Comparison of ENCODE assay signal across 1 cellular context in the genomic region with DNA sequence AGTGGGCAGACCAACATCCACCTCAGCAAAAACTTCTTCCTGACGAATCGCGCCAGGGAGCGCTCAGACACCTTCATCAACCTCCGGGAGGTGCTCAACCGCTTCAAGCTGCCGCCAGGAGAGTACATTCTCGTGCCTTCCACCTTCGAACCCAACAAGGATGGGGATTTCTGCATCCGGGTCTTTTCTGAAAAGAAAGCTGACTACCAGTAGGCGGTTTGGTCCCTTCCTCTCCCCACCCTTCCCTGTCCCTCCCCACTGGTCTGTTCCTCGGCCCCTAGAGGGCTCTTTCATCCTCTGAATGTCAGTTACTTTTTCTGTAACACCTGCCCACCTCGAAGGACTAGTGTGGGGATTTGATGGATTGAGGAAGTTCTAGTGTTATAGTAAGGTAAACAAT.
TF ChIP-seq lines count a peak whose summit lies in the region.

No MANE protein-coding gene starts in this region.

TF ChIP-seq in H1, 55 proteins besides CTCF, POLR2A, EP300 and RAD21 (continued from another document):
- TF ChIP-seq, protein P1, sequence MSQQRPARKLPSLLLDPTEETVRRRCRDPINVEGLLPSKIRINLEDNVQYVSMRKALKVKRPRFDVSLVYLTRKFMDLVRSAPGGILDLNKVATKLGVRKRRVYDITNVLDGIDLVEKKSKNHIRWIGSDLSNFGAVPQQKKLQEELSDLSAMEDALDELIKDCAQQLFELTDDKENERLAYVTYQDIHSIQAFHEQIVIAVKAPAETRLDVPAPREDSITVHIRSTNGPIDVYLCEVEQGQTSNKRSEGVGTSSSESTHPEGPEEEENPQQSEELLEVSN (IDR thresholded peaks at IDR 0.05) = 0 out of 2 replicates have a peak, but pooled peaks have one; percentile 15
- TF ChIP-seq BACH1 (IDR thresholded peaks at IDR 0.05; ENCODE audit: low read length) = no peak
TF ChIP-seq in H1: peak in this region for 2.
